Comparison of ENCODE assay signal across 29 cellular contexts in genomic region chr13:37686501-37686900, GRCh38.
"Had no signal": no experiment of that assay in that cellular context is flagged by ENCODE, and none has a peak within 500 bp of the region (broad histone marks: within the 10 kb centered on the region; RNA-seq: fewer than 3 reads in every experiment).

No MANE protein-coding gene starts in this region.

- H3K9ac ChIP-seq: parathyroid adenoma had no signal

- H3K27ac ChIP-seq: epithelial cell of prostate, foreskin keratinocyte, gastroesophageal sphincter, heart left ventricle, hepatocyte, left lung, neutrophil, parathyroid adenoma, right atrium auricular region, stomach, thyroid gland, vagina had no signal

- H3K36me3 ChIP-seq: gastroesophageal sphincter, heart left ventricle, left lung, neutrophil, right atrium auricular region, stomach, thyroid gland, vagina had no signal

- H3K4me3 Mint-ChIP-seq: dendritic cell treated with granulocyte-macrophage colony-stimulating factor and Interleukin-4, amounts not matched to agents 40 ng/mL and 50 ng/mL, for 4 days; endodermal cell; mesothelial cell of epicardium; naive B cell; natural killer cell treated with Interleukin-12 subunit alpha and Interleukin-12 subunit beta and Interleukin-15 and Interleukin-18, amount 100 ng/mL, for 72 hours; neural crest cell; stimulated activated effector memory CD8-positive, alpha-beta T cell treated with anti-CD3 and anti-CD28 coated beads, Interleukin-12 subunit alpha, Interleukin-12 subunit beta, amount 100 ng/mL, for 72 hours had no signal

- H3K9me3 Mint-ChIP-seq: dendritic cell treated with granulocyte-macrophage colony-stimulating factor and Interleukin-4, amounts not matched to agents 40 ng/mL and 50 ng/mL, for 4 days; naive B cell had no signal

- H2AFZ ChIP-seq: hepatocyte, parathyroid adenoma had no signal

- DNase-seq: effector CD8-positive, alpha-beta T cell; endodermal cell; foreskin keratinocyte; heart left ventricle; left cardiac atrium; mesenchymal stem cell; mucosa of descending colon; naive B cell; stimulated activated CD4-positive, alpha-beta T cell treated with anti-CD3 and anti-CD28 coated beads, Interleukin-2, amount 100 ng/mL, for 24 hours; stimulated activated CD4-positive, alpha-beta T cell treated with anti-CD3 and anti-CD28 coated beads, Interleukin-4, amount 100 ng/mL, for 24 hours; stimulated activated naive CD4-positive, alpha-beta T cell treated with Interleukin-2 at 50 U/mL for 16 hours; stomach; thyroid gland; trophoblast cell had no signal

- H3K4me1 Mint-ChIP-seq: naive B cell; stimulated activated effector memory CD8-positive, alpha-beta T cell treated with anti-CD3 and anti-CD28 coated beads, Interleukin-12 subunit alpha, Interleukin-12 subunit beta, amount 100 ng/mL, for 72 hours had no signal

- H3K4me2 ChIP-seq: hepatocyte had no signal

- H3K4me1 ChIP-seq: foreskin keratinocyte, gastroesophageal sphincter, heart left ventricle, left lung, parathyroid adenoma, right atrium auricular region, thyroid gland, vagina had no signal

- FAIRE-seq: islet of Langerhans had no signal

- H3K9me3 ChIP-seq: gastroesophageal sphincter, heart left ventricle, left lung, mucosa of descending colon, neutrophil, right atrium auricular region, stomach, thyroid gland, vagina had no signal

- H3K27me3 Mint-ChIP-seq: dendritic cell treated with granulocyte-macrophage colony-stimulating factor and Interleukin-4, amounts not matched to agents 40 ng/mL and 50 ng/mL, for 4 days; naive B cell; natural killer cell treated with Interleukin-12 subunit alpha and Interleukin-12 subunit beta and Interleukin-15 and Interleukin-18, amount 100 ng/mL, for 72 hours; progenitor cell of endocrine pancreas had no signal

- H3K27me3 ChIP-seq: foreskin keratinocyte, gastroesophageal sphincter, heart left ventricle, hepatocyte, left lung, neutrophil, right atrium auricular region, stomach, thyroid gland, vagina had no signal

- H3K36me3 Mint-ChIP-seq: naive B cell; natural killer cell treated with Interleukin-12 subunit alpha and Interleukin-12 subunit beta and Interleukin-15 and Interleukin-18, amount 100 ng/mL, for 72 hours; stimulated activated effector memory CD8-positive, alpha-beta T cell treated with anti-CD3 and anti-CD28 coated beads, Interleukin-12 subunit alpha, Interleukin-12 subunit beta, amount 100 ng/mL, for 72 hours had no signal

- H3K79me2 ChIP-seq: hepatocyte, parathyroid adenoma had no signal

- H3K27ac Mint-ChIP-seq: dendritic cell treated with granulocyte-macrophage colony-stimulating factor and Interleukin-4, amounts not matched to agents 40 ng/mL and 50 ng/mL, for 4 days; endodermal cell; mesothelial cell of epicardium; naive B cell; natural killer cell treated with Interleukin-12 subunit alpha and Interleukin-12 subunit beta and Interleukin-15 and Interleukin-18, amount 100 ng/mL, for 72 hours; progenitor cell of endocrine pancreas; stimulated activated effector memory CD8-positive, alpha-beta T cell treated with anti-CD3 and anti-CD28 coated beads, Interleukin-12 subunit alpha, Interleukin-12 subunit beta, amount 100 ng/mL, for 72 hours had no signal

- H3K4me3 ChIP-seq: gastroesophageal sphincter, heart left ventricle, hepatocyte, left lung, mucosa of descending colon, right atrium auricular region, stomach, thyroid gland, vagina had no signal
